In the genomic region with DNA sequence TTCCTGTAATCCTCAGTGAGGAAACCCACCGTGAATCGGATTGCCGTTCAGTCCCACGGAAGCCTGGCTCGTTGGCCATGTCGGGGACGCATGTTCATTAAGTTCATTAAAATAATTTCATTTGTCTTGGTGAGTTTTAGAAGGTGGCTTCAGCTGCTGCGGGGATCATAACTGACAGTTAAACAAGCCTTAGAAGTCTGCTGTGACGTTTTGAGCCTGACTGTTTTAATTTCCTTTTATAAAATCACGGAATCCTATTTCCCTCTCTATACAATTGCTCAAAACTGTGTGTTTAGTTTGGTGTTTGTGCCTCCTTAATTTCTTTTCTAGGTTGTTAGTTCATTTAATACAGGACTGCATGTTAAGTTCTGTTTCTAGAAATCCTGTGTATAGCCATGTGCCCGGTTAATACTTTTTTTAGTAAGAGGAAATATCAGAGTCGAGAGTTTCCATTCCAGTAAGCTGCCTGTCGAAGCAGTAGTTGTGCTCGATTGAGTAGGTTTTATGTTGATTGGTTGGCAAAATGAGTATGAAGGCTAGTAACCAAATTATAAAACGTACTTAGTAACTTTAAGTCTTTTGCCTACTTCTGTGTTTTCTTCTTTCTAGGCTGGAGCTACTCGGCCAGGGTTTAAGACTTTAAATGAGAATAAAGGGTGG, we compare ENCODE assay signal across 8 cellular contexts. TPM values are rescaled to one million over a fixed set of nuclear protein-coding genes. Genes with fewer than 3 reads are reported as not detected.
DNase-seq lines count a peak whose midpoint lies in the region; ATAC-seq and TF ChIP-seq lines count a peak whose summit lies in the region.

No MANE protein-coding gene starts in this region.

- no peak for DNase-seq in activated CD4-positive, alpha-beta T cell treated with anti-CD3 and anti-CD28 coated beads, Interleukin-2, amount 10 ng/mL, durations not matched to agents 24 days and 14 days
- no peak for DNase-seq in activated CD4-positive, alpha-beta T cell treated with anti-CD3 and anti-CD28 coated beads, Interleukin-2, amount 50 U/mL, for 48 hours
- DNase-seq in NCI-H2227 treated with DMSO at 0.1 percent for 48 hours (lab: John Stamatoyannopoulos, UW), result peak; percentile 2
- peak; percentile 10 for DNase-seq in cerebellum (ENCODE audit: low spot score)
- DNase-seq in memory B cell (ENCODE audit: low spot score in 2 of 2), result peak in 1 of 2 donors; percentile 28
- no peak for DNase-seq in uterus
- DNase-seq in HEK293T (ENCODE audit: extremely low spot score), result no peak

- POLR2A ChIA-PET in HEK293T (lab: Yijun Ruan, JAX), result no interaction called here

- peak overlapping the region; percentile 95 for H3K27ac Mint-ChIP-seq in activated CD4-positive, alpha-beta T cell treated with anti-CD3 and anti-CD28 coated beads, Interleukin-2, amount 10 ng/mL, durations not matched to agents 24 days and 14 days
- peak overlapping the region; percentile 97 for H3K27ac Mint-ChIP-seq in memory B cell

- peaks cover 5 to 9% of the 10 kb centered on the region in 2 donors for H3K4me1 ChIP-seq in uterus

- H3K27me3 ChIP-seq in uterus, result no peaks in the 10 kb centered on the region

- peak overlapping the region; percentile 73 to 85 for H3K4me3 ChIP-seq in uterus

- TF ChIP-seq POLR2A in uterus (IDR thresholded peaks at IDR 0.05), result no peak

- H3K9me3 ChIP-seq in uterus, result no peaks in the 10 kb centered on the region

- H3K4me3 Mint-ChIP-seq in activated CD4-positive, alpha-beta T cell treated with anti-CD3 and anti-CD28 coated beads, Interleukin-2, amount 10 ng/mL, durations not matched to agents 24 days and 14 days, result peak overlapping the region; percentile 98
- peak overlapping the region; percentile 97 for H3K4me3 Mint-ChIP-seq in memory B cell

- no peaks in the 10 kb centered on the region for H3K9me3 Mint-ChIP-seq in activated CD4-positive, alpha-beta T cell treated with anti-CD3 and anti-CD28 coated beads, Interleukin-2, amount 10 ng/mL, durations not matched to agents 24 days and 14 days
- H3K9me3 Mint-ChIP-seq in memory B cell, result no peaks in the 10 kb centered on the region

- H3K36me3 ChIP-seq in uterus, result no peaks in the 10 kb centered on the region

- peaks cover 7% of the 10 kb centered on the region for H3K27me3 Mint-ChIP-seq in activated CD4-positive, alpha-beta T cell treated with anti-CD3 and anti-CD28 coated beads, Interleukin-2, amount 10 ng/mL, durations not matched to agents 24 days and 14 days
- no peaks in the 10 kb centered on the region for H3K27me3 Mint-ChIP-seq in memory B cell

- no peak for TF ChIP-seq CTCF in uterus (IDR thresholded peaks at IDR 0.05)

- intact Hi-C loops in activated CD4-positive, alpha-beta T cell treated with anti-CD3 and anti-CD28 coated beads, Interleukin-2, amount 10 ng/mL, durations not matched to agents 24 days and 14 days (cut with micrococcal nuclease), result loop anchor here (2.0 kb wide), 1 partner anchor 42 kb away; no protein-coding TSS in a partner anchor
- intact Hi-C loops in uterus (cut with DNase I; ENCODE audit: low total_unique reads), result no loop called here

- CTCF ChIA-PET in HEK293T (lab: Yijun Ruan, JAX), result no interaction called here

- H3K36me3 Mint-ChIP-seq in activated CD4-positive, alpha-beta T cell treated with anti-CD3 and anti-CD28 coated beads, Interleukin-2, amount 10 ng/mL, durations not matched to agents 24 days and 14 days (ENCODE audit: low read depth), result peaks cover 19% of the 10 kb centered on the region
- H3K36me3 Mint-ChIP-seq in memory B cell, result peaks cover 8% of the 10 kb centered on the region

- H3K27ac ChIP-seq in uterus, result peak overlapping the region; percentile 84 to 95

- H3K4me1 Mint-ChIP-seq in activated CD4-positive, alpha-beta T cell treated with anti-CD3 and anti-CD28 coated beads, Interleukin-2, amount 10 ng/mL, durations not matched to agents 24 days and 14 days, result peaks cover 22% of the 10 kb centered on the region
- H3K4me1 Mint-ChIP-seq in memory B cell, result peaks cover 22% of the 10 kb centered on the region

- peak; percentile 28 for ATAC-seq in memory B cell (ENCODE audit: low read depth)
- ATAC-seq in HG03280 (IDR thresholded peaks at IDR 0.05; ENCODE audit: unreplicated experiment), result no peak

TF ChIP-seq in HEK293T, 16 proteins besides CTCF, POLR2A, EP300 and RAD21:
- no peak for TF ChIP-seq BHLHE40 (IDR thresholded peaks at IDR 0.05; ENCODE audit: borderline replicate concordance)
- TF ChIP-seq SP1 (IDR thresholded peaks at IDR 0.05), result no peak
- TF ChIP-seq ELF4 (IDR thresholded peaks at IDR 0.05), result no peak
- TF ChIP-seq L3MBTL2 (conservative IDR thresholded peaks at IDR 0.05), result no peak
- no peak for TF ChIP-seq PKNOX1 (IDR thresholded peaks at IDR 0.05)
- no peak for TF ChIP-seq TARDBP (IDR thresholded peaks at IDR 0.05)
- TF ChIP-seq SUZ12 (IDR thresholded peaks at IDR 0.05), result no peak
- no peak for TF ChIP-seq ARNT (IDR thresholded peaks at IDR 0.05)
- TF ChIP-seq NFRKB (IDR thresholded peaks at IDR 0.05), result no peak
- TF ChIP-seq CTBP1 (IDR thresholded peaks at IDR 0.05; ENCODE audit: borderline replicate concordance), result no peak
- no peak for TF ChIP-seq FOXA1 (IDR thresholded peaks at IDR 0.05)
- no peak for TF ChIP-seq ZNF384 (IDR thresholded peaks at IDR 0.05)
- no peak for TF ChIP-seq FOXK2 (IDR thresholded peaks at IDR 0.05)
- no peak for TF ChIP-seq LEF1 (IDR thresholded peaks at IDR 0.05; ENCODE audit: borderline replicate concordance)
- TF ChIP-seq FOXM1 (IDR thresholded peaks at IDR 0.05; ENCODE audit: borderline replicate concordance), result no peak
- no peak for TF ChIP-seq HDGF (IDR thresholded peaks at IDR 0.05; ENCODE audit: borderline replicate concordance)

RNA-seq across cellular contexts. Expression of gene NIPA2, which starts 0.7 kb away (rescaled TPM):
- total RNA-seq in activated CD4-positive, alpha-beta T cell treated with anti-CD3 and anti-CD28 coated beads, Interleukin-2, amount 10 ng/mL, durations not matched to agents 24 days and 14 days, result 74.3 and 79.3 TPM in 2 replicates
- 45.6 TPM for total RNA-seq in cerebellum
- 10 to 100 TPM in 3 of 4 donors, 1 to 10 TPM in 1; 6.5 to 61.2 (median 22.1) TPM for total RNA-seq in uterus

RNA-seq across cellular contexts. Expression of gene NIPA1, which starts 52.7 kb away (rescaled TPM):
- 21.2 and 21.3 TPM in 2 replicates for total RNA-seq in activated CD4-positive, alpha-beta T cell treated with anti-CD3 and anti-CD28 coated beads, Interleukin-2, amount 10 ng/mL, durations not matched to agents 24 days and 14 days
- total RNA-seq in cerebellum (23.6 TPM), uterus (1 to 10 TPM; 4.6 to 8.1 (median 6.5) TPM)

Comparison
In these comparisons a context has a peak if more than half of its experiments do, and no peak if none do; other contexts are left out.
1. DNase-seq: peak in NCI-H2227 treated with DMSO at 0.1 percent for 48 hours (single experiment) and cerebellum (single experiment); none in activated CD4-positive, alpha-beta T cell treated with anti-CD3 and anti-CD28 coated beads, Interleukin-2, amount 10 ng/mL, durations not matched to agents 24 days and 14 days (single experiment), activated CD4-positive, alpha-beta T cell treated with anti-CD3 and anti-CD28 coated beads, Interleukin-2, amount 50 U/mL, for 48 hours (0 of 2), uterus (0 of 2) and HEK293T (single experiment).